In the genomic region with DNA sequence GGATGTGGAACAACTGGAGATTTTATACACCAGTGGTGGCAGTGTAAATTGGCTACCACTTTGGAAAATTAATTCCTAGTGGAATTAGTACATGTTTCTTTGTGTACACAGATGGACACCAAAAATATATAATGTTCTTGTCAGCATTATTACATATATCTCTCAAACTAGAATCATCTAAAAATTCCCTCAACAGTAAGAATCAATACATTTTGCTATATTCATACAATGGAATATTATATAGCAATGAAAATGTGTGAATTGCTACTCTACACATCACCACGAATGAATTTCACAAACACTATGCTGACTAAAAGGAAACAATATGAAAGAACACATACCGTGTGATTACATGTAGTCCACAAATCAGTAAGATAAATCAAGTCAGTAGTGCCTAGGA, we compare ENCODE assay signal across 2 cellular contexts.
TF ChIP-seq lines count a peak whose summit lies in the region.

No MANE protein-coding gene starts in this region.

TF ChIP-seq in HepG2, 621 proteins besides CTCF, POLR2A, EP300 and RAD21:
- TF ChIP-seq MAFK (conservative IDR thresholded peaks at IDR 0.05 in 1 of 2, IDR thresholded peaks at IDR 0.05 in 1 of 2; ENCODE audit: low read length in 2 of 2): peak; percentile 42; a peak in 3 of 4 replicates
- 0 out of 2 replicates have a peak, but pooled peaks have one; percentile 13 for TF ChIP-seq MAFF (IDR thresholded peaks at IDR 0.05; ENCODE audit: low read depth, low read length)
- no peak for TF ChIP-seq KDM2A (CRISPR knock-in tag; IDR thresholded peaks at IDR 0.05; ENCODE audit: borderline replicate concordance, low read depth)
- peak; percentile 38; the same call in 1 of the 2 replicates for TF ChIP-seq CHD4 (IDR thresholded peaks at IDR 0.05; ENCODE audit: borderline replicate concordance, low read length)

TF ChIP-seq in HEK293, 187 proteins besides CTCF, POLR2A, EP300 and RAD21:
- TF ChIP-seq ZNF146 (tag by site-specific recombination; IDR thresholded peaks at IDR 0.05) (peak; percentile 68; the same call in 1 of the 2 replicates), ZNF660 (tag by site-specific recombination; IDR thresholded peaks at IDR 0.05) (no peak)
